Comparison of ENCODE assay signal across 22 cellular contexts in genomic region chr1:43395523-43395922, GRCh38. TPM values are rescaled to one million over a fixed set of nuclear protein-coding genes. Genes with fewer than 3 reads are reported as not detected.
"Had no signal": no experiment of that assay in that cellular context is flagged by ENCODE, and none has a peak within 500 bp of the region (broad histone marks: within the 10 kb centered on the region; RNA-seq: fewer than 3 reads in every experiment).

No MANE protein-coding gene starts in this region.

- H3K9me3 ChIP-seq: SJCRH30 had no signal

- DNase-seq: IMR-90, Karpas-422, KG1, MM.1S, NCI-H1092 treated with DMSO at 0.1 percent for 48 hours, NCI-H1436, NCI-H187, NCI-H2081 treated with DMSO at 0.1 percent for 48 hours, NCI-H2171, NCI-H226, NCI-H446, NCI-H510A, NCI-H524 treated with DMSO at 0.1 percent for 48 hours, NCI-H69, SHP77, SJCRH30 had no signal

- H3K4me1 ChIP-seq: SJCRH30 had no signal

- H3K27me3 ChIP-seq: SJCRH30 had no signal

- H3K4me3 ChIP-seq: SJCRH30 had no signal

- ATAC-seq: HepG2, Panc1, SK-N-SH treated with all-trans-retinoic acid at 6 μM for 48 hours had no signal

- H3K27ac ChIP-seq: RWPE1, SJCRH30 had no signal

RNA-seq across cellular contexts. Expression of gene MPL, which starts 57.9 kb away (rescaled TPM):
- total RNA-seq: HepG2, HT1080, IMR-90, M059J, SJCRH30 had no signal
